1 cellular context compared by ENCODE assay signal in genomic region chr16:27462200-27462845, GRCh38.
TF ChIP-seq lines count a peak whose summit lies in the region.

No MANE protein-coding gene starts in this region.

TF ChIP-seq in IMR-90, 13 proteins besides CTCF, POLR2A, EP300 and RAD21 (continued from another document):
- no peak for TF ChIP-seq BHLHE40 (IDR thresholded peaks at IDR 0.05; ENCODE audit: low read depth, low read length)
- TF ChIP-seq RCOR1 (IDR thresholded peaks at IDR 0.05; ENCODE audit: insufficient replicate concordance, low read length), result no peak
- no peak for TF ChIP-seq CHD1 (IDR thresholded peaks at IDR 0.05; ENCODE audit: low read depth, low read length)
- no peak for TF ChIP-seq NFE2L2 (IDR thresholded peaks at IDR 0.05; ENCODE audit: low read depth, low read length)
- TF ChIP-seq FOS (IDR thresholded peaks at IDR 0.05; ENCODE audit: low read depth, low read length), result no peak
- no peak for TF ChIP-seq ELK1 (IDR thresholded peaks at IDR 0.05; ENCODE audit: borderline replicate concordance, low read depth, low read length)
- TF ChIP-seq CEBPB (IDR thresholded peaks at IDR 0.05; ENCODE audit: low read depth, low read length), result no peak
- TF ChIP-seq SMC3 (IDR thresholded peaks at IDR 0.05; ENCODE audit: low read depth, low read length), result no peak
- TF ChIP-seq RFX5 (IDR thresholded peaks at IDR 0.05; ENCODE audit: low read depth, low read length), result no peak
